ENCODE assay signal across 13 cellular contexts in the genomic region with DNA sequence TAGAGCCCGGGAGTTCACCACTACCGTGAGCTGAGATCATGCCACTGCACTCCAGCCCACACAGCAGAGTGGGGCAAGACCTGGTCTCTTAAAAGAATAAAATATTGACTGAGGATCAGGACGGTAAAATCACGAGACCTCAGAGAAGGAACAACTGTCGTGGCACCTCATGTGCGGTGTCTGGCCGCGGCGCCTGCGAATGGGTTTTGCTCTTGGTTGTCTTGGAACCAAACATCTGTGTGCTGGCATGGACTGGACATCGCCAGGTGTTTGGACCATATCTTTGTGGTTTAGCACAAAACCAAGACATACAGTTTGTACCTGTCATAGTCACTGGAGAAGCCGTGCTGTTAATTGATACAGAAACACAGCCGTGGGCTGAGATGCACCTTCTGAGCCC.
"Had no signal": no experiment of that assay in that cellular context is flagged by ENCODE, and none has a peak within 500 bp of the region (broad histone marks: within the 10 kb centered on the region; RNA-seq: fewer than 3 reads in every experiment).

No MANE protein-coding gene starts in this region.

- H3K9me3 ChIP-seq: SJSA1 had no signal

- H3K27me3 ChIP-seq: brain microvascular endothelial cell, SJSA1 had no signal

- H3K27ac Mint-ChIP-seq: dendritic cell treated with granulocyte-macrophage colony-stimulating factor and Interleukin-4, amounts not matched to agents 40 ng/mL and 50 ng/mL, for 4 days; mesothelial cell of epicardium had no signal

- H2AFZ ChIP-seq: parathyroid adenoma had no signal

- H3K27ac ChIP-seq: brain microvascular endothelial cell, parathyroid adenoma, SJSA1 had no signal

- H3K4me1 ChIP-seq: parathyroid adenoma had no signal

- H3K9me3 Mint-ChIP-seq: dendritic cell treated with granulocyte-macrophage colony-stimulating factor and Interleukin-4, amounts not matched to agents 40 ng/mL and 50 ng/mL, for 4 days; mesothelial cell of epicardium had no signal

- H3K4me3 ChIP-seq: SJSA1, skin epidermis had no signal

- DNase-seq: amniotic stem cell; brain microvascular endothelial cell; left ventricle myocardium superior; retina; stimulated activated CD4-positive, alpha-beta T cell treated with anti-CD3 and anti-CD28 coated beads, Interleukin-4, amount 100 ng/mL, for 4 hours; SW 1271 had no signal

- H3K36me3 ChIP-seq: brain microvascular endothelial cell had no signal

- H3K9ac ChIP-seq: parathyroid adenoma had no signal

- FAIRE-seq: keratinocyte, urothelium cell line had no signal

- ATAC-seq: left ventricle myocardium superior had no signal

- H3K4me3 Mint-ChIP-seq: dendritic cell treated with granulocyte-macrophage colony-stimulating factor and Interleukin-4, amounts not matched to agents 40 ng/mL and 50 ng/mL, for 4 days; mesothelial cell of epicardium had no signal
